In genomic region chr1:206716519-206717236, GRCh38 we compare ENCODE assay signal across 11 cellular contexts. TPM values are rescaled to one million over a fixed set of nuclear protein-coding genes. Genes with fewer than 3 reads are reported as not detected.
A peak's percentile ranks its signal among the peaks of the same experiment; 100 is the strongest.
DNase-seq lines count a peak whose midpoint lies in the region; ATAC-seq and TF ChIP-seq lines count a peak whose summit lies in the region.
"Had no signal": no experiment of that assay in that cellular context is flagged by ENCODE, and none has a peak within 500 bp of the region (broad histone marks: within the 10 kb centered on the region; RNA-seq: fewer than 3 reads in every experiment).

No MANE protein-coding gene starts in this region.

- BruUV-seq in OCI-LY7 (replicated peaks; lab: Mats Ljungman, UMichigan), result no TSS peak

- no peaks in the 10 kb centered on the region for H3K36me3 ChIP-seq in heart left ventricle
- H3K36me3 ChIP-seq in OCI-LY7 (ENCODE audit: insufficient read depth, low read length), result no peaks in the 10 kb centered on the region
- no peaks in the 10 kb centered on the region for H3K36me3 ChIP-seq in left ventricle myocardium inferior
- no peaks in the 10 kb centered on the region for H3K36me3 ChIP-seq in upper lobe of right lung

- H3K9me2 ChIP-seq in OCI-LY7 (ENCODE audit: insufficient read depth, low read length), result no peaks in the 10 kb centered on the region

- H3K4me3 ChIP-seq in heart left ventricle (no peak overlapping the region), OCI-LY7 (ENCODE audit: low read depth, low read length, poor library complexity, severe bottlenecking) (peak overlapping the region; percentile 28), left ventricle myocardium inferior (no peak overlapping the region), upper lobe of right lung (no peak overlapping the region)

- no peak for TF ChIP-seq POLR2A in heart left ventricle (IDR thresholded peaks at IDR 0.05)

- ATAC-seq in heart left ventricle (no peak), Right ventricle myocardium inferior (no peak), upper lobe of right lung (no peak), left lobe of liver (no peak)

- CTCF ChIA-PET in OCI-LY7 (lab: Charles Lee; ENCODE audit: unreplicated experiment), result no interaction called here

- H3K4me1 ChIP-seq in heart left ventricle (peaks cover 25 to 97% (median 89%) of the 10 kb centered on the region in 12 donors), OCI-LY7 (ENCODE audit: insufficient read depth, low read length, poor library complexity, severe bottlenecking) (peaks cover 52% of the 10 kb centered on the region), left ventricle myocardium inferior (peaks cover 98% of the 10 kb centered on the region), upper lobe of right lung (peaks cover 51% of the 10 kb centered on the region)

- POLR2A ChIA-PET in OCI-LY7 (lab: Charles Lee), result interaction anchor here (0.7 to 1.1 kb wide), 5 partner anchors 14 to 53 kb away, joined by 3 to 5 read pairs (median 4); no protein-coding TSS in a partner anchor

- intact Hi-C loops in heart left ventricle (cut with DNase I), result no loop called here
- intact Hi-C loops in Right ventricle myocardium inferior (cut with DNase I), result no loop called here
- intact Hi-C loops in OCI-LY7 (cut with micrococcal nuclease; ENCODE audit: unreplicated experiment), result no loop called here
- intact Hi-C loops in left ventricle myocardium inferior (cut with micrococcal nuclease), result no loop called here
- intact Hi-C loops in upper lobe of right lung (cut with DNase I), result no loop called here

- no peaks in the 10 kb centered on the region for H3K79me2 ChIP-seq in OCI-LY7 (ENCODE audit: insufficient read depth, low read depth, low read length)

- H3K9me3 ChIP-seq in heart left ventricle, result no peaks in the 10 kb centered on the region
- no peaks in the 10 kb centered on the region for H3K9me3 ChIP-seq in OCI-LY7 (ENCODE audit: low read length)
- no peaks in the 10 kb centered on the region for H3K9me3 ChIP-seq in left ventricle myocardium inferior (replicated peaks)
- no peaks in the 10 kb centered on the region for H3K9me3 ChIP-seq in upper lobe of right lung

- H2AFZ ChIP-seq in OCI-LY7 (ENCODE audit: low read length), result peak overlapping the region; percentile 44; the same call in 1 of the 2 replicates

- peak in 1 of 5 donors; percentile 17 for DNase-seq in heart left ventricle
- no peak for DNase-seq in Right ventricle myocardium inferior (ENCODE audit: missing footprints)
- DNase-seq in OCI-LY7 (ENCODE audit: low spot score), result no peak
- no peak for DNase-seq in left ventricle myocardium inferior
- DNase-seq in upper lobe of right lung, result peak; percentile 4
- DNase-seq in NCI-H1436 (lab: John Stamatoyannopoulos, UW), result no peak
- no peak for DNase-seq in cerebellar nuclear complex (lab: John Stamatoyannopoulos, UW)
- no peak for DNase-seq in left lobe of liver (ENCODE audit: low spot score)
- DNase-seq: Calu3, NCI-H345, occipital lobe had no signal

- no peaks in the 10 kb centered on the region for H4K20me1 ChIP-seq in OCI-LY7 (ENCODE audit: insufficient read depth, low read length)

- peak overlapping the region; percentile 57 for H3K4me2 ChIP-seq in OCI-LY7 (ENCODE audit: low read length)

- 63 to 73% (median 69%) methylated on average over 10 of the region's 10 CpGs for WGBS in heart left ventricle, 4 donors

- H3K27me3 ChIP-seq in heart left ventricle (no peaks in the 10 kb centered on the region), left ventricle myocardium inferior (ENCODE audit: low read depth) (no peaks in the 10 kb centered on the region), upper lobe of right lung (no peaks in the 10 kb centered on the region)

- no peak for TF ChIP-seq CTCF in heart left ventricle (IDR thresholded peaks at IDR 0.05)
- TF ChIP-seq CTCF in OCI-LY7 (conservative IDR thresholded peaks at IDR 0.05; ENCODE audit: low read length), result no peak
- TF ChIP-seq CTCF in left ventricle myocardium inferior (IDR thresholded peaks at IDR 0.05; ENCODE audit: borderline replicate concordance), result no peak
- TF ChIP-seq CTCF in upper lobe of right lung (IDR thresholded peaks at IDR 0.05), result no peak

- H3K27ac ChIP-seq in heart left ventricle (peak overlapping the region in 11 of 12 donors; percentile 26 to 83 (median 58)), OCI-LY7 (ENCODE audit: low read depth, low read length, poor library complexity, severe bottlenecking) (peak overlapping the region; percentile 7), left ventricle myocardium inferior (replicated peaks) (peak overlapping the region; percentile 71), upper lobe of right lung (no peak overlapping the region)

RNA-seq across cellular contexts. Expression of gene MAPKAPK2, which starts 32.0 kb away (rescaled TPM):
- 100 to 1,000 TPM; 163 to 327 (median 223) TPM for total RNA-seq in heart left ventricle
- 100 to 1,000 TPM; 126 to 227 TPM for polyA plus RNA-seq in heart left ventricle
- total RNA-seq in Right ventricle myocardium inferior, result 214 TPM
- 14.5 and 16.3 TPM in 2 replicates for total RNA-seq in OCI-LY7 (2014; rRNA removed; shearing (Covaris generic))
- total RNA-seq in OCI-LY7 (2022), result 39.9 and 46.5 TPM in 2 replicates
- total RNA-seq in left ventricle myocardium inferior, result 215 TPM
- total RNA-seq in upper lobe of right lung, result 92.3 TPM
- 41.0 TPM for total RNA-seq in left lobe of liver

RNA-seq across cellular contexts. Expression of gene IL19, which starts 53.9 kb away (rescaled TPM):
- total RNA-seq in heart left ventricle, result not detected
- polyA plus RNA-seq in heart left ventricle, result not detected
- not detected for total RNA-seq in Right ventricle myocardium inferior
- total RNA-seq in OCI-LY7 (2014; rRNA removed; shearing (Covaris generic)), result not detected in 2 replicates
- total RNA-seq in OCI-LY7 (2022), result not detected in 2 replicates
- not detected for total RNA-seq in left ventricle myocardium inferior
- not detected for total RNA-seq in upper lobe of right lung
- total RNA-seq in left lobe of liver, result not detected
- total RNA-seq: Calu3, occipital lobe had no signal

RNA-seq across cellular contexts. Expression of gene IL10, which starts 55.6 kb away (rescaled TPM):
- total RNA-seq in heart left ventricle (1 to 10 TPM in 3 of 9 donors, under 1 TPM in 5, not detected in 1; 0.50 to 5.0 (median 0.88) TPM), Right ventricle myocardium inferior (0.54 TPM), OCI-LY7 (2022) (not detected in 2 replicates), left ventricle myocardium inferior (0.38 TPM), upper lobe of right lung (0.67 TPM), left lobe of liver (0.18 TPM)
- 1 to 10 TPM in 1 of 2 donors, under 1 TPM in 1; 0.27 to 1.0 TPM for polyA plus RNA-seq in heart left ventricle
- total RNA-seq in OCI-LY7 (2014; rRNA removed; shearing (Covaris generic)), result not detected in 2 replicates
- total RNA-seq: Calu3, occipital lobe had no signal
